In the genomic region with DNA sequence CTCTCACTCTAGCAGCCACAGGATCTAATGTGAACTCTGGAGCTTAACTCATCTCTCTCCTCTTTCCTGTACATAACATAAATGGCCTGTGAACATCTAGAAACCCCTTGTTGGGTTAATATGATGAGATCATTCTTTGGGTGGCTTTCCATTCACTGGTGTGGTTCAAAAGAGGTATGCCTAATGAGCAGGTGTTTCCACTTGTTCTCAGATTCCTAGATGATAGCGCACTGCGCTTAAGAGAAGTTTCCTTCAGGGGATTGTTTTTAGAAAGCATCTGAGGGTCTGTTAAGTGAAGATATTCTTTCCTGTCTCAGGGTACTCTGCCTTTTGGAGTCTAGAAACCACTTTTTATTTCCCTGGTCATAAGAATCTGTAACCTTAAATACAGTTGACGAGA, we compare ENCODE assay signal across 27 cellular contexts. TPM values are rescaled to one million over a fixed set of nuclear protein-coding genes. Genes with fewer than 3 reads are reported as not detected.
"Had no signal": no experiment of that assay in that cellular context is flagged by ENCODE, and none has a peak within 500 bp of the region (broad histone marks: within the 10 kb centered on the region; RNA-seq: fewer than 3 reads in every experiment).

No MANE protein-coding gene starts in this region.

- H3K36me3 ChIP-seq: neutrophil, pancreas, right lobe of liver, sigmoid colon, stomach, thoracic aorta, thyroid gland, tibial nerve, upper lobe of left lung, vagina had no signal

- H3K27ac Mint-ChIP-seq: natural killer cell treated with Interleukin-12 subunit alpha and Interleukin-12 subunit beta and Interleukin-15 and Interleukin-18, amount 100 ng/mL, for 72 hours; nephron progenitor cell; stimulated activated effector memory CD8-positive, alpha-beta T cell treated with anti-CD3 and anti-CD28 coated beads, Interleukin-12 subunit alpha, Interleukin-12 subunit beta, amount 100 ng/mL, for 72 hours; stimulated activated naive B cell treated with anti-CD40 and anti-IgM and Interleukin-4, amounts not matched to agents 10 μg/mL and 1 μg/mL and 100 μg/mL, for 72 hours; stimulated activated naive CD8-positive, alpha-beta T cell treated with anti-CD3 and anti-CD28 coated beads, Interleukin-15, Interleukin-2, amounts not matched to agents 100 ng/mL and 50 ng/mL, for 24 hours had no signal

- H3K27me3 Mint-ChIP-seq: natural killer cell treated with Interleukin-12 subunit alpha and Interleukin-12 subunit beta and Interleukin-15 and Interleukin-18, amount 100 ng/mL, for 72 hours; stimulated activated naive CD8-positive, alpha-beta T cell treated with anti-CD3 and anti-CD28 coated beads, Interleukin-15, Interleukin-2, amounts not matched to agents 100 ng/mL and 50 ng/mL, for 24 hours had no signal

- ATAC-seq: natural killer cell treated with Interleukin-12 subunit alpha and Interleukin-12 subunit beta and Interleukin-15 and Interleukin-18, amount 100 ng/mL, for 72 hours; pancreas; psoas muscle; right cardiac atrium; right lobe of liver; stimulated activated effector memory CD8-positive, alpha-beta T cell treated with anti-CD3 and anti-CD28 coated beads, Interleukin-12 subunit alpha, Interleukin-12 subunit beta, amount 100 ng/mL, for 72 hours; stimulated activated naive B cell treated with anti-CD40 and anti-IgM and Interleukin-4, amounts not matched to agents 10 μg/mL and 1 μg/mL and 100 μg/mL, for 72 hours had no signal

- H3K9me3 ChIP-seq: neutrophil, pancreas, psoas muscle, right lobe of liver, sigmoid colon, stomach, thoracic aorta, thyroid gland, tibial nerve, upper lobe of left lung, vagina had no signal

- H3K9me3 Mint-ChIP-seq: neural crest cell; stimulated activated effector memory CD8-positive, alpha-beta T cell treated with anti-CD3 and anti-CD28 coated beads, Interleukin-12 subunit alpha, Interleukin-12 subunit beta, amount 100 ng/mL, for 72 hours; stimulated activated naive B cell treated with anti-CD40 and anti-IgM and Interleukin-4, amounts not matched to agents 10 μg/mL and 1 μg/mL and 100 μg/mL, for 72 hours; stimulated activated naive CD8-positive, alpha-beta T cell treated with anti-CD3 and anti-CD28 coated beads, Interleukin-15, Interleukin-2, amounts not matched to agents 100 ng/mL and 50 ng/mL, for 24 hours had no signal

- H3K27ac ChIP-seq: neutrophil, pancreas, psoas muscle, right lobe of liver, sigmoid colon, stomach, thoracic aorta, thyroid gland, tibial nerve, upper lobe of left lung, vagina had no signal

- H3K4me3 Mint-ChIP-seq: natural killer cell treated with Interleukin-12 subunit alpha and Interleukin-12 subunit beta and Interleukin-15 and Interleukin-18, amount 100 ng/mL, for 72 hours; nephron progenitor cell; neural crest cell; stimulated activated effector memory CD8-positive, alpha-beta T cell treated with anti-CD3 and anti-CD28 coated beads, Interleukin-12 subunit alpha, Interleukin-12 subunit beta, amount 100 ng/mL, for 72 hours; stimulated activated naive B cell treated with anti-CD40 and anti-IgM and Interleukin-4, amounts not matched to agents 10 μg/mL and 1 μg/mL and 100 μg/mL, for 72 hours; stimulated activated naive CD8-positive, alpha-beta T cell treated with anti-CD3 and anti-CD28 coated beads, Interleukin-15, Interleukin-2, amounts not matched to agents 100 ng/mL and 50 ng/mL, for 24 hours had no signal

- H3K36me3 Mint-ChIP-seq: natural killer cell treated with Interleukin-12 subunit alpha and Interleukin-12 subunit beta and Interleukin-15 and Interleukin-18, amount 100 ng/mL, for 72 hours; stimulated activated effector memory CD8-positive, alpha-beta T cell treated with anti-CD3 and anti-CD28 coated beads, Interleukin-12 subunit alpha, Interleukin-12 subunit beta, amount 100 ng/mL, for 72 hours; stimulated activated naive B cell treated with anti-CD40 and anti-IgM and Interleukin-4, amounts not matched to agents 10 μg/mL and 1 μg/mL and 100 μg/mL, for 72 hours had no signal

- H3K4me3 ChIP-seq: pancreas, psoas muscle, right lobe of liver, sigmoid colon, stomach, thoracic aorta, thyroid gland, tibial nerve, upper lobe of left lung, vagina had no signal

- FAIRE-seq: pancreas, small intestine, urothelium cell line had no signal

- H3K27me3 ChIP-seq: neutrophil, right lobe of liver, sigmoid colon, stomach, thyroid gland, tibial nerve, upper lobe of left lung, vagina had no signal

- DNase-seq: nephron progenitor cell; nucleus accumbens; pancreas; psoas muscle; right cardiac atrium; right lobe of liver; sigmoid colon; small intestine; stimulated activated CD4-positive, alpha-beta T cell treated with anti-CD3 and anti-CD28 coated beads, Interleukin-15, amount 100 ng/mL, for 24 hours; stimulated activated CD4-positive, alpha-beta T cell treated with anti-CD3 and anti-CD28 coated beads, Interleukin-2, amount 100 ng/mL, for 24 hours; stimulated activated CD4-positive, alpha-beta T cell treated with anti-CD3 and anti-CD28 coated beads, Interleukin-2, amount 100 ng/mL, for 48 hours; stimulated activated CD4-positive, alpha-beta T cell treated with anti-CD3 and anti-CD28 coated beads, Interleukin-4, amount 100 ng/mL, for 24 hours; stimulated activated naive B cell treated with anti-CD40 and anti-IgM and Interleukin-4, amounts not matched to agents 10 μg/mL and 1 μg/mL and 100 μg/mL, for 72 hours; stimulated activated naive CD4-positive, alpha-beta T cell treated with Interleukin-2 at 50 U/mL for 16 hours; stomach; thyroid gland; trophoblast cell; upper lobe of left lung had no signal

- H3K4me1 ChIP-seq: pancreas, psoas muscle, right lobe of liver, sigmoid colon, stomach, thyroid gland, tibial nerve, upper lobe of left lung, vagina had no signal

- H3K4me1 Mint-ChIP-seq: nephron progenitor cell; neural crest cell; stimulated activated effector memory CD8-positive, alpha-beta T cell treated with anti-CD3 and anti-CD28 coated beads, Interleukin-12 subunit alpha, Interleukin-12 subunit beta, amount 100 ng/mL, for 72 hours; stimulated activated naive B cell treated with anti-CD40 and anti-IgM and Interleukin-4, amounts not matched to agents 10 μg/mL and 1 μg/mL and 100 μg/mL, for 72 hours had no signal

RNA-seq across cellular contexts. Expression of a gene that starts 32.5 kb away (rescaled TPM):
- total RNA-seq: natural killer cell treated with Interleukin-12 subunit alpha and Interleukin-12 subunit beta and Interleukin-15 and Interleukin-18, amount 100 ng/mL, for 72 hours; thoracic aorta; thyroid gland; vagina had no signal
